In genomic region chr20:37299718-37300529, GRCh38 we compare ENCODE assay signal across 1 cellular context.
A peak's percentile ranks its signal among the peaks of the same experiment; 100 is the strongest.
TF ChIP-seq lines count a peak whose summit lies in the region.

No MANE protein-coding gene starts in this region.

TF ChIP-seq in HepG2, 621 proteins besides CTCF, POLR2A, EP300 and RAD21 (continued from another document and continues in another):
- TF ChIP-seq ZNF318 (CRISPR knock-in tag; IDR thresholded peaks at IDR 0.05) (no peak), THAP7 (CRISPR knock-in tag; IDR thresholded peaks at IDR 0.05) (peak; percentile 59), GLI4 (CRISPR knock-in tag; IDR thresholded peaks at IDR 0.05; ENCODE audit: borderline replicate concordance) (no peak), NFKB2 (CRISPR knock-in tag; IDR thresholded peaks at IDR 0.05; ENCODE audit: borderline replicate concordance) (peak; percentile 65; the same call in 1 of the 2 replicates), HNF4G (IDR thresholded peaks at IDR 0.05; ENCODE audit: borderline replicate concordance, low read depth, low read length) (peak; percentile 61), HNF4G (CRISPR knock-in tag; IDR thresholded peaks at IDR 0.05; ENCODE audit: borderline replicate concordance, low read depth) (no peak), RFX1 (IDR thresholded peaks at IDR 0.05) (no peak), ZNF496 (CRISPR knock-in tag; IDR thresholded peaks at IDR 0.05; ENCODE audit: insufficient replicate concordance) (no peak), NR1H2 (CRISPR knock-in tag; IDR thresholded peaks at IDR 0.05; ENCODE audit: borderline replicate concordance, low read depth) (no peak), FOSL1 (CRISPR knock-in tag; IDR thresholded peaks at IDR 0.05; ENCODE audit: borderline replicate concordance) (no peak), STAT6 (CRISPR knock-in tag; IDR thresholded peaks at IDR 0.05; ENCODE audit: borderline replicate concordance) (no peak), PRPF4 (IDR thresholded peaks at IDR 0.05; ENCODE audit: low read depth, low read length, poor library complexity, severe bottlenecking) (no peak), PBX2 (CRISPR knock-in tag; IDR thresholded peaks at IDR 0.05) (peak; percentile 76), AKNA (CRISPR knock-in tag; IDR thresholded peaks at IDR 0.05; ENCODE audit: borderline replicate concordance) (no peak), SETDB1 (CRISPR knock-in tag; IDR thresholded peaks at IDR 0.05; ENCODE audit: borderline replicate concordance) (0 out of 2 replicates have a peak, but pooled peaks have one; percentile 7), TFE3 (CRISPR knock-in tag; IDR thresholded peaks at IDR 0.05) (no peak), ZNF276 (CRISPR knock-in tag; IDR thresholded peaks at IDR 0.05; ENCODE audit: low read depth) (no peak)
